Comparison of ENCODE assay signal across 14 cellular contexts in the genomic region with DNA sequence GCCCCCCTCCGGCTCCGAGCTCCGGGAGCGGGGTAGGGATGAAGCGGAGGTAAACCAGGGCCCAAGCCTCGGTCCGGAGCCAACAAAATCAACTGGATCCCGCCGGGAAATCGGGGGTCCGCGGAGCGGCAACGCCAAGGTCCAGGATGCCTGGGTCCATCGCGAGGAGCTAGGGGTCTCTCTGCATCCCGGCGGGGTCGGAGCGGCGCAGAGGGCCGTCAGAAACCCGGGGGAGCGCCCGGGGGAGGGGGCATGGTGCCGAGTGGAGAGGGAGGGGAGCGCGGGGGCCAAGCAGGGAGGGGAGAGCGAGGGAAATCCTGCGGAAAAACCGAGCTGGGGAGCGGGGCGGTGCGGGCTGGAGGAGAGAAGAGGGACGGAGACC. TPM values are rescaled to one million over a fixed set of nuclear protein-coding genes. Genes with fewer than 3 reads are reported as not detected.
DNase-seq lines count a peak whose midpoint lies in the region; ATAC-seq and TF ChIP-seq lines count a peak whose summit lies in the region.
"Had no signal": no experiment of that assay in that cellular context is flagged by ENCODE, and none has a peak within 500 bp of the region (broad histone marks: within the 10 kb centered on the region; RNA-seq: fewer than 3 reads in every experiment).

No MANE protein-coding gene starts in this region.

- H3K9me3 Mint-ChIP-seq in Caco-2 (ENCODE audit: unreplicated experiment): no peaks in the 10 kb centered on the region
- H3K9me3 Mint-ChIP-seq: effector memory CD8-positive, alpha-beta T cell had no signal

- CTCF ChIA-PET in Caco-2 (lab: Charles Lee): interaction anchor here (0.5 to 0.8 kb wide), 2 partner anchors 13 to 194 kb away, joined by 4 to 10 read pairs; no protein-coding TSS in a partner anchor

- H3K36me3 ChIP-seq in Caco-2 (ENCODE audit: control insufficient read depth, insufficient read depth, low read length) (no peaks in the 10 kb centered on the region), iPS-20b (ENCODE audit: insufficient read depth, low read depth, low read length) (no peaks in the 10 kb centered on the region)
- H3K36me3 ChIP-seq: left lung had no signal

- no peak overlapping the region for H3K9ac ChIP-seq in iPS-20b (ENCODE audit: low read depth, low read length)

- ATAC-seq in HG02642 (IDR thresholded peaks at IDR 0.05; ENCODE audit: poor library complexity, unreplicated experiment) (no peak), GM18502 (IDR thresholded peaks at IDR 0.05; ENCODE audit: poor library complexity, unreplicated experiment) (no peak), GM18511 (IDR thresholded peaks at IDR 0.05; ENCODE audit: unreplicated experiment) (no peak)
- ATAC-seq: effector memory CD8-positive, alpha-beta T cell had no signal

- H3K36me3 Mint-ChIP-seq in Caco-2 (ENCODE audit: insufficient read depth, unreplicated experiment): no peaks in the 10 kb centered on the region

- intact Hi-C loops in Caco-2 (cut with micrococcal nuclease; ENCODE audit: unreplicated experiment): no loop called here

- peak overlapping the region; percentile 44; the same call in 1 of the 2 replicates for H3K27ac ChIP-seq in VCaP
- H3K27ac ChIP-seq in iPS-20b (ENCODE audit: low read length): no peak overlapping the region
- H3K27ac ChIP-seq: left lung had no signal

- H3K4me1 Mint-ChIP-seq in Caco-2 (ENCODE audit: low read depth, unreplicated experiment): no peaks in the 10 kb centered on the region

- H3K27me3 ChIP-seq in Caco-2 (replicated peaks; ENCODE audit: control insufficient read depth, insufficient read depth, low read length) (no peaks in the 10 kb centered on the region; the same call in 1 of the 2 replicates), iPS-20b (ENCODE audit: insufficient read depth, low read length) (peaks cover 90% of the 10 kb centered on the region)

- no TSS peak for BruUV-seq in Caco-2 (replicated peaks; lab: Mats Ljungman, UMichigan)

- DNase-seq in Caco-2 (no peak), skeletal muscle cell (ENCODE audit: low read depth) (no peak), SHP77 (lab: John Stamatoyannopoulos, UW) (no peak)
- DNase-seq: activated CD4-positive, alpha-beta T cell treated with anti-CD3 and anti-CD28 coated beads, Interleukin-2, amount 50 U/mL, for 1 hour; effector memory CD8-positive, alpha-beta T cell; IMR-90; left lung had no signal

- POLR2A ChIA-PET in Caco-2 (lab: Charles Lee): no interaction called here

- H3K4me3 Mint-ChIP-seq in Caco-2 (ENCODE audit: unreplicated experiment): no peak overlapping the region
- H3K4me3 Mint-ChIP-seq: effector memory CD8-positive, alpha-beta T cell had no signal

- no peak overlapping the region for H3K27ac Mint-ChIP-seq in Caco-2 (ENCODE audit: unreplicated experiment)
- H3K27ac Mint-ChIP-seq: effector memory CD8-positive, alpha-beta T cell had no signal

- H3K27me3 Mint-ChIP-seq in Caco-2 (ENCODE audit: insufficient read depth, unreplicated experiment): peaks cover 3% of the 10 kb centered on the region

- no peaks in the 10 kb centered on the region for H3K9me3 ChIP-seq in Caco-2
- no peaks in the 10 kb centered on the region for H3K9me3 ChIP-seq in iPS-20b (ENCODE audit: insufficient read depth, low read depth, low read length)
- H3K9me3 ChIP-seq: left lung had no signal

- peak overlapping the region; percentile 33 for H3K4me3 ChIP-seq in Caco-2 (ENCODE audit: low read depth, low read length)
- H3K4me3 ChIP-seq in iPS-20b (ENCODE audit: low read length): peak overlapping the region; percentile 71; the same call in 1 of the 2 replicates
- H3K4me3 ChIP-seq in skeletal muscle cell (ENCODE audit: low read depth, low read length): peak overlapping the region; percentile 26

- H3K4me1 ChIP-seq in Caco-2 (0 out of 2 replicates have a peak, but pooled peaks cover 4% of the 10 kb centered on the region), iPS-20b (ENCODE audit: insufficient read depth, low read length) (peaks cover 13% of the 10 kb centered on the region)

- TF ChIP-seq CTCF in Caco-2 (IDR thresholded peaks at IDR 0.05; ENCODE audit: insufficient read depth in 1 of 2, low read depth in 1 of 2, low read length in 1 of 2, severe bottlenecking in 1 of 2, unreplicated experiment in 1 of 2) (no peak), VCaP (conservative IDR thresholded peaks at IDR 0.05) (no peak)

RNA-seq across cellular contexts. Expression of a gene that starts 51.8 kb away (rescaled TPM):
- total RNA-seq in Caco-2 (2022): not detected in 2 replicates
- total RNA-seq: frontal cortex; IMR-90; left lung; T-helper 2 cell treated with Interferon-gamma antibody and Interleukin-4, amounts not matched to agents 100 ng/mL and 5 ng/mL, for 36 hours had no signal
